23 cellular contexts compared by ENCODE assay signal in the genomic region with DNA sequence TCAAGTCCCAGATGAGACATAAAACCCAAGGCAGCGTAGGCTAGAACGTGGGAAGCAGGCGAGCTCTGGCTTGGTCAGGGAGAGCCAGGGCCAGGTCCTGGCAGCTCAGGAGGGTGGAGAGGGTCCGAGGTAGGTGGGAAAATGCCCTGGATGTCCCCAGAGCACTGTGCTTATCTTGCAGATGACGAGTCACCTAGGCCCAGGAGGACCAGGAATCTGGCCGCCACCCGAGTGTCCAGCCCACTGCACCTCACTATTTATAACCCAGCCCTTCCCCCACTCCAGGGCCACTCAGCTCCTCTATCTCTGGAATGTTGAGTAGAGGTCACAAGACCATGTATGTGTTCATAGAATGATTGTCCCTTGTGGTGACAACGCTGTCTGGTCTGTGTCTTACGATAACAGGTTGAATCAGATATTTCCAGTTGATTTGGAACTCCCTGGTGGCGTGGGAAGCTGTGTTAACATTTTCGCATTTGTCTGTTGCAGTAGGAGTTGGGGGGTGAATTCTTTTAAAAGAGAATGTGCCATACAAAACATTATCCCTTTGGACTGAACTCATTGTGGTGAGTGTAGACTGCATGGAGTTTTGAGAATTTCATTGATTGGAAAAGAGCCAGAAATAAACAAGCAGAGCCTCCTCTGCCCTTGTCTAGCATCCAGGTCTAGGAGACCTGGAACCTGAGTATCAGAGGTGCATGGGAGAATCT. TPM values are rescaled to one million over a fixed set of nuclear protein-coding genes. Genes with fewer than 3 reads are reported as not detected.
DNase-seq lines count a peak whose midpoint lies in the region; ATAC-seq and TF ChIP-seq lines count a peak whose summit lies in the region.
"Had no signal": no experiment of that assay in that cellular context is flagged by ENCODE, and none has a peak within 500 bp of the region (broad histone marks: within the 10 kb centered on the region; RNA-seq: fewer than 3 reads in every experiment).

No MANE protein-coding gene starts in this region.

- no peak overlapping the region for H3K4me3 ChIP-seq in cardiac muscle cell
- H3K4me3 ChIP-seq: GM12878, mucosa of descending colon, thoracic aorta had no signal

- H3K4me3 Mint-ChIP-seq in nephron, result no peak overlapping the region
- H3K4me3 Mint-ChIP-seq: activated CD4-positive, alpha-beta T cell treated with anti-CD3 and anti-CD28 coated beads, Interleukin-2, amount 10 ng/mL, durations not matched to agents 24 days and 14 days had no signal

- no peaks in the 10 kb centered on the region for H3K9me3 Mint-ChIP-seq in nephron
- H3K9me3 Mint-ChIP-seq: activated CD4-positive, alpha-beta T cell treated with anti-CD3 and anti-CD28 coated beads, Interleukin-2, amount 10 ng/mL, durations not matched to agents 24 days and 14 days had no signal

- peaks cover 25% of the 10 kb centered on the region for H3K4me1 Mint-ChIP-seq in nephron

- no peak for ATAC-seq in HG03442 (IDR thresholded peaks at IDR 0.05; ENCODE audit: unreplicated experiment)
- no peak for ATAC-seq in GM21529 (IDR thresholded peaks at IDR 0.05; ENCODE audit: unreplicated experiment)
- no peak for ATAC-seq in HG02981 (IDR thresholded peaks at IDR 0.05; ENCODE audit: unreplicated experiment)
- ATAC-seq: GM12878, mucosa of descending colon, PC-3 had no signal

- H3K27ac ChIP-seq in cardiac muscle cell, result peak overlapping the region; percentile 99
- H3K27ac ChIP-seq: neutrophil, thoracic aorta had no signal

- DNase-seq in Caki2 (ENCODE audit: low read depth) (peak; percentile 63), OCI-M1 (lab: John Stamatoyannopoulos, UW) (peak; percentile 95), cardiac muscle cell (ENCODE audit: low read depth in 1 of 2, low spot score in 1 of 2) (peak in 1 of 2 donors; percentile 97)
- DNase-seq in central memory CD4-positive, alpha-beta T cell, result no peak
- DNase-seq: activated CD4-positive, alpha-beta T cell treated with anti-CD3 and anti-CD28 coated beads, Interleukin-2, amount 10 ng/mL, durations not matched to agents 24 days and 14 days; activated gamma-delta T cell treated with Interleukin-2 at 50 U/mL for 16 hours; DMS79 treated with DMSO at 0.1 percent for 48 hours; mucosa of descending colon; NCI-H1048; NCI-H2081; NCI-H446; PC-3; SHP77 treated with DMSO at 0.1 percent for 48 hours; stimulated activated CD4-positive, alpha-beta T cell treated with anti-CD3 and anti-CD28 coated beads, Interleukin-4, amount 100 ng/mL, for 1 hour; stimulated activated naive CD4-positive, alpha-beta T cell treated with Interleukin-2 at 50 U/mL for 16 hours had no signal

- in situ Hi-C loops in Caki2 (cut with HindIII; ENCODE audit: low pct_unique_long_range_greater_than_20kb, low sequenced_read_pairs), result no loop called here

- peaks cover 5% of the 10 kb centered on the region for H3K27me3 Mint-ChIP-seq in nephron (ENCODE audit: low read depth)
- H3K27me3 Mint-ChIP-seq: activated CD4-positive, alpha-beta T cell treated with anti-CD3 and anti-CD28 coated beads, Interleukin-2, amount 10 ng/mL, durations not matched to agents 24 days and 14 days; brain had no signal

- no peaks in the 10 kb centered on the region for H3K9me3 ChIP-seq in cardiac muscle cell (ENCODE audit: low read depth)
- H3K9me3 ChIP-seq: mucosa of descending colon, neutrophil, thoracic aorta had no signal

- TF ChIP-seq CTCF in cardiac muscle cell (IDR thresholded peaks at IDR 0.05; ENCODE audit: low read depth, low read length) (no peak), nephron (IDR thresholded peaks at IDR 0.05; ENCODE audit: unreplicated experiment in 3 of 3) (no peak)

- H3K27me3 ChIP-seq in cardiac muscle cell, result no peaks in the 10 kb centered on the region
- H3K27me3 ChIP-seq: neutrophil had no signal

- peak overlapping the region in 2 of 3 experiments; percentile 28 to 48 for H3K27ac Mint-ChIP-seq in nephron
- H3K27ac Mint-ChIP-seq: activated CD4-positive, alpha-beta T cell treated with anti-CD3 and anti-CD28 coated beads, Interleukin-2, amount 10 ng/mL, durations not matched to agents 24 days and 14 days had no signal

- H3K36me3 ChIP-seq in cardiac muscle cell, result peaks cover 13% of the 10 kb centered on the region
- H3K36me3 ChIP-seq: neutrophil, thoracic aorta had no signal

- peaks cover 15% of the 10 kb centered on the region for H3K36me3 Mint-ChIP-seq in nephron (ENCODE audit: low read depth)

- peaks cover 61% of the 10 kb centered on the region for H3K4me1 ChIP-seq in cardiac muscle cell (ENCODE audit: low read depth)

RNA-seq across cellular contexts. Expression of a gene that starts 47.5 kb away (rescaled TPM):
- 5.8 and 27.3 TPM in 2 replicates for total RNA-seq in Caki2 (2014; rRNA removed; shearing (Covaris generic); ENCODE audit: low replicate concordance)
- 75.9 and 134 TPM in 2 replicates for total RNA-seq in cardiac muscle cell
- polyA plus RNA-seq in cardiac muscle cell, result 96.8 and 116 TPM in 2 replicates
